1 cellular context compared by ENCODE assay signal in the genomic region with DNA sequence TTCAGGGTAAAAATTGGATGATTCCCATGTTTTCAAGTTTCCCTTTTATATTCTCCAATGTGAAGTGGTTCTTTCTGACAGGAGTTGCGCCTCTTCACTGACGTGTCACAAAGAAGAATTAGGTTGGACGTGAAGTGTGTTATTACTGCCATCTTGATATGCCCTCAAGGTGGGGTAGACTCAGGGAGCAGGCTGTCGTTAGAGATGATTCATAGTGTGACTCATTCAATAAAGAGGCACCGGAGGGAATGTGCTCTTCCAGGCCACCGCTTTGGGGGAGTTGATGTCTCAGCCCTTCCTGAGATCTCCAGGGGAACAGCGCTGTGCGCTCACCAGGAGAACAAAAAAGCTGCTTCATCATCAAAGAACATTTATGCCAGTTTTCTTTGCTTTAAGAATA.
TF ChIP-seq lines count a peak whose summit lies in the region.

No MANE protein-coding gene starts in this region.

TF ChIP-seq in K562, 482 proteins besides CTCF, POLR2A, EP300 and RAD21 (continued from another document):
- TF ChIP-seq CBX3 (IDR thresholded peaks at IDR 0.05; ENCODE audit: borderline replicate concordance in 1 of 2, low read length in 2 of 2) (peak in 1 of 2 experiments; percentile 61; a peak in 1 of 3 replicates), C11orf30 (IDR thresholded peaks at IDR 0.05; ENCODE audit: low read depth) (peak; percentile 44; the same call in 1 of the 2 replicates), ZNF12 (CRISPR knock-in tag; IDR thresholded peaks at IDR 0.05) (no peak), PTTG1 (tag; IDR thresholded peaks at IDR 0.05; ENCODE audit: low read depth) (no peak), CBFB (CRISPR knock-in tag; IDR thresholded peaks at IDR 0.05) (no peak), CBFA2T2 (conservative IDR thresholded peaks at IDR 0.05) (peak; percentile 24; the same call in 1 of the 2 replicates), FOXJ3 (CRISPR knock-in tag; IDR thresholded peaks at IDR 0.05) (no peak), ZNF644 (tag; IDR thresholded peaks at IDR 0.05; ENCODE audit: low read depth) (no peak), BCOR (IDR thresholded peaks at IDR 0.05) (0 out of 2 replicates have a peak, but pooled peaks have one; percentile 12), DDX20 (tag; IDR thresholded peaks at IDR 0.05; ENCODE audit: low read depth) (no peak), RBM34 (IDR thresholded peaks at IDR 0.05; ENCODE audit: borderline replicate concordance, insufficient read depth, low read length) (no peak), ATF3 (IDR thresholded peaks at IDR 0.05) (peak; percentile 95), ATF3 (CRISPR knock-in tag; conservative IDR thresholded peaks at IDR 0.05) (no peak; the same call in 1 of the 2 replicates), MTA3 (IDR thresholded peaks at IDR 0.05; ENCODE audit: borderline replicate concordance) (no peak; the same call in 1 of the 2 replicates), HDAC2 (IDR thresholded peaks at IDR 0.05) (no peak), POLR2AphosphoS2 (IDR thresholded peaks at IDR 0.05; ENCODE audit: low read length) (no peak), MBD2 (IDR thresholded peaks at IDR 0.05; ENCODE audit: borderline replicate concordance, low read depth) (0 out of 2 replicates have a peak, but pooled peaks have one; percentile 34), E2F4 (CRISPR knock-in tag; IDR thresholded peaks at IDR 0.05; ENCODE audit: low read depth) (no peak), CTBP1 (IDR thresholded peaks at IDR 0.05; ENCODE audit: borderline replicate concordance) (peak; percentile 71; the same call in 1 of the 2 replicates), YY1 (IDR thresholded peaks at IDR 0.05; ENCODE audit: borderline replicate concordance in 1 of 3, control insufficient read depth in 1 of 3, extremely low read depth in 1 of 3, insufficient read depth in 3 of 3, insufficient read length in 1 of 3, insufficient replicate concordance in 2 of 3, low read depth in 1 of 3, low read length in 2 of 3) (peak in 1 of 3 experiments; percentile 57), DPF2 (IDR thresholded peaks at IDR 0.05) (peak; percentile 94)
TF ChIP-seq in K562: peak in this region for 47.
